Comparison of ENCODE assay signal across 12 cellular contexts in the genomic region with DNA sequence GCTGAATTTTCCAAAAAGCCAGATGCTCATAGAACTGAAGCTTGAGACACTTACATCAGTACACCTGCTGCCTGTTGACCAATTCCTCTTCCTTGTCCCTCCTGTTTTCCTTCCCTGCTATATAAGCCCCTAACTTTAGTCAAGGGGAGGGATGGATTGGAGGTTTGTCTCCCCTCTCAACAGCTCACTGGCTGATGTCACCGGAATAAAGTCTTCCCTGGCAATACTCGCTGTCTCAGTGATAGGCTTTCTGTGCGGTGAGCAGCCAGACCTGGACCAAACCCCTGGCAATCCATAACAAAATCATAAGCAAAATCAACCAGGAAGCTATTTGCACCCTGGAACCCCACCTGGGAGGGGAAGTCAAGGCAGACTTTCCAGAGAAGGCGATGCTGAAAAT. TPM values are rescaled to one million over a fixed set of nuclear protein-coding genes. Genes with fewer than 3 reads are reported as not detected.
A peak's percentile ranks its signal among the peaks of the same experiment; 100 is the strongest.
DNase-seq lines count a peak whose midpoint lies in the region; ATAC-seq and TF ChIP-seq lines count a peak whose summit lies in the region.
"Had no signal": no experiment of that assay in that cellular context is flagged by ENCODE, and none has a peak within 500 bp of the region (broad histone marks: within the 10 kb centered on the region; RNA-seq: fewer than 3 reads in every experiment).

No MANE protein-coding gene starts in this region.

- peaks cover 0 to 1% (median 0%) of the 10 kb centered on the region in 7 donors for H3K9me3 Mint-ChIP-seq in CD4-positive, CD25-positive, alpha-beta regulatory T cell
- H3K9me3 Mint-ChIP-seq in activated CD4-positive, alpha-beta memory T cell treated with anti-CD3 and anti-CD28 coated beads for 36 hours, result no peaks in the 10 kb centered on the region
- H3K9me3 Mint-ChIP-seq in naive B cell, result no peaks in the 10 kb centered on the region

- peaks cover 4% of the 10 kb centered on the region for H3K27me3 Mint-ChIP-seq in CD4-positive, CD25-positive, alpha-beta regulatory T cell
- H3K27me3 Mint-ChIP-seq in activated CD4-positive, alpha-beta memory T cell treated with anti-CD3 and anti-CD28 coated beads for 36 hours, result peaks cover 6% of the 10 kb centered on the region
- no peaks in the 10 kb centered on the region for H3K27me3 Mint-ChIP-seq in naive B cell

- peak overlapping the region; percentile 33 to 82 (median 73) for H3K27ac Mint-ChIP-seq in CD4-positive, CD25-positive, alpha-beta regulatory T cell
- H3K27ac Mint-ChIP-seq in activated CD4-positive, alpha-beta memory T cell treated with anti-CD3 and anti-CD28 coated beads for 36 hours, result no peak overlapping the region
- peak overlapping the region in 5 of 6 donors; percentile 64 to 99 (median 96) for H3K27ac Mint-ChIP-seq in naive B cell

- H3K4me3 ChIP-seq in CD4-positive, CD25-positive, alpha-beta regulatory T cell (ENCODE audit: low read depth, low read length), result peak overlapping the region; percentile 13
- H3K4me3 ChIP-seq in GM08714 (ENCODE audit: low read length), result peak overlapping the region; percentile 87; the same call in 1 of the 2 replicates
- H3K4me3 ChIP-seq in BE2C (ENCODE audit: low read depth, low read length), result no peak overlapping the region

- H3K27me3 ChIP-seq in CD4-positive, CD25-positive, alpha-beta regulatory T cell (ENCODE audit: control insufficient read depth, insufficient read depth, low read length), result no peaks in the 10 kb centered on the region
- H3K27me3 ChIP-seq in BE2C, result peaks cover 27% of the 10 kb centered on the region

- no peaks in the 10 kb centered on the region for H3K36me3 Mint-ChIP-seq in CD4-positive, CD25-positive, alpha-beta regulatory T cell
- H3K36me3 Mint-ChIP-seq in activated CD4-positive, alpha-beta memory T cell treated with anti-CD3 and anti-CD28 coated beads for 36 hours, result no peaks in the 10 kb centered on the region
- no peaks in the 10 kb centered on the region for H3K36me3 Mint-ChIP-seq in naive B cell

- peaks cover 12 to 56% (median 31%) of the 10 kb centered on the region in 4 donors for H3K4me1 Mint-ChIP-seq in CD4-positive, CD25-positive, alpha-beta regulatory T cell
- peaks cover 55% of the 10 kb centered on the region for H3K4me1 Mint-ChIP-seq in activated CD4-positive, alpha-beta memory T cell treated with anti-CD3 and anti-CD28 coated beads for 36 hours (ENCODE audit: low read depth)
- peaks cover 57 to 75% (median 62%) of the 10 kb centered on the region in 3 donors for H3K4me1 Mint-ChIP-seq in naive B cell

- H3K9me3 ChIP-seq in CD4-positive, CD25-positive, alpha-beta regulatory T cell (ENCODE audit: control insufficient read depth in 2 of 2, low read length in 2 of 2), result no peaks in the 10 kb centered on the region
- no peaks in the 10 kb centered on the region for H3K9me3 ChIP-seq in BE2C
- H3K9me3 ChIP-seq: gastroesophageal sphincter had no signal

- no peak for DNase-seq in CD4-positive, CD25-positive, alpha-beta regulatory T cell
- no peak for DNase-seq in activated CD4-positive, alpha-beta memory T cell treated with anti-CD3 and anti-CD28 coated beads for 36 hours
- no peak for DNase-seq in naive B cell
- no peak for DNase-seq in COLO668 (lab: John Stamatoyannopoulos, UW; ENCODE audit: unreplicated experiment)
- DNase-seq in HT-29 (ENCODE audit: low spot score), result no peak
- DNase-seq in BE2C, result no peak
- DNase-seq: aorta; effector memory CD4-positive, alpha-beta T cell; NCI-H1436 treated with DMSO at 0.1 percent for 48 hours; NCI-H446 had no signal

- ATAC-seq in CD4-positive, CD25-positive, alpha-beta regulatory T cell (ENCODE audit: low read depth in 2 of 2), result no peak
- no peak for ATAC-seq in naive B cell (ENCODE audit: low read depth in 2 of 2)

- no peaks in the 10 kb centered on the region for H3K36me3 ChIP-seq in CD4-positive, CD25-positive, alpha-beta regulatory T cell (ENCODE audit: control insufficient read depth, insufficient read depth, low read length)
- H3K36me3 ChIP-seq in BE2C, result no peaks in the 10 kb centered on the region
- H3K36me3 ChIP-seq: gastroesophageal sphincter had no signal

- H3K27ac ChIP-seq in CD4-positive, CD25-positive, alpha-beta regulatory T cell (ENCODE audit: insufficient read depth, low read length, poor library complexity, severe bottlenecking), result no peak overlapping the region

- H3K4me1 ChIP-seq in CD4-positive, CD25-positive, alpha-beta regulatory T cell (ENCODE audit: control insufficient read depth, insufficient read depth, low read length, poor library complexity, severe bottlenecking), result peaks cover 51% of the 10 kb centered on the region
- H3K4me1 ChIP-seq in BE2C, result no peaks in the 10 kb centered on the region

- POLR2A ChIA-PET in activated CD4-positive, alpha-beta memory T cell treated with anti-CD3 and anti-CD28 coated beads for 36 hours (lab: Charles Lee), result no interaction called here

- TF ChIP-seq CTCF in BE2C (IDR thresholded peaks at IDR 0.05; ENCODE audit: low read depth, low read length), result no peak

- CTCF ChIA-PET in activated CD4-positive, alpha-beta memory T cell treated with anti-CD3 and anti-CD28 coated beads for 36 hours (lab: Charles Lee), result interaction anchor here (1.2 to 1.4 kb wide), 2 partner anchors 53 to 118 kb away, joined by 3 read pairs; a partner anchor contains a TSS

- peak overlapping the region; percentile 77 to 92 (median 80) for H3K4me3 Mint-ChIP-seq in CD4-positive, CD25-positive, alpha-beta regulatory T cell
- peak overlapping the region; percentile 73 for H3K4me3 Mint-ChIP-seq in activated CD4-positive, alpha-beta memory T cell treated with anti-CD3 and anti-CD28 coated beads for 36 hours
- H3K4me3 Mint-ChIP-seq in naive B cell, result peak overlapping the region; percentile 84 to 99 (median 92)

- intact Hi-C loops in activated CD4-positive, alpha-beta memory T cell treated with anti-CD3 and anti-CD28 coated beads for 36 hours (cut with micrococcal nuclease), result loop anchor here (10.0 kb wide), 1 partner anchor 118 kb away; a partner anchor contains a TSS

RNA-seq across cellular contexts. Expression of a gene that starts 0.9 kb away (rescaled TPM):
- total RNA-seq in CD4-positive, CD25-positive, alpha-beta regulatory T cell, result 13.5 TPM
- polyA plus RNA-seq in CD4-positive, CD25-positive, alpha-beta regulatory T cell, result 10 to 100 TPM; 18.8 to 24.1 (median 20.0) TPM
- 10 to 100 TPM; 21.7 to 22.9 TPM for total RNA-seq in activated CD4-positive, alpha-beta memory T cell treated with anti-CD3 and anti-CD28 coated beads for 36 hours
- 10 to 100 TPM; 54.4 to 78.0 (median 58.5) TPM for polyA plus RNA-seq in naive B cell (ENCODE audit: low read depth in 6 of 6)
- total RNA-seq in HT-29 (2014; rRNA removed; shearing (Covaris generic)), result 17.9 and 19.1 TPM in 2 replicates
- polyA plus RNA-seq in BE2C (2012; ENCODE audit: insufficient read depth, insufficient read length, low read depth), result 1.1 TPM

RNA-seq across cellular contexts. Expression of a gene that starts 26.3 kb away (rescaled TPM):
- total RNA-seq in CD4-positive, CD25-positive, alpha-beta regulatory T cell, result 0.22 TPM
- polyA plus RNA-seq in CD4-positive, CD25-positive, alpha-beta regulatory T cell, result under 1 TPM in 2 of 4 donors, not detected in 2; 0.08 TPM
- total RNA-seq in activated CD4-positive, alpha-beta memory T cell treated with anti-CD3 and anti-CD28 coated beads for 36 hours, result under 1 TPM; 0.05 to 0.12 TPM
- polyA plus RNA-seq in naive B cell (ENCODE audit: low read depth in 6 of 6), result under 1 TPM in 4 of 6 donors, not detected in 2; 0.29 to 0.78 (median 0.37) TPM
- total RNA-seq in HT-29 (2014; rRNA removed; shearing (Covaris generic)), result 1.0 and 1.2 TPM in 2 replicates
- 5.7 TPM for polyA plus RNA-seq in BE2C (2012; ENCODE audit: insufficient read depth, insufficient read length, low read depth)
